ENCODE assay signal across 21 cellular contexts in genomic region chr4:4781936-4782754, GRCh38.
DNase-seq lines count a peak whose midpoint lies in the region; ATAC-seq, FAIRE-seq and TF ChIP-seq lines count a peak whose summit lies in the region.
"Had no signal": no experiment of that assay in that cellular context is flagged by ENCODE, and none has a peak within 500 bp of the region (broad histone marks: within the 10 kb centered on the region; RNA-seq: fewer than 3 reads in every experiment).

No MANE protein-coding gene starts in this region.

- H3K4me3 ChIP-seq in K562: no peak overlapping the region
- H3K4me3 ChIP-seq in breast epithelium: peak overlapping the region in 1 of 3 donors; percentile 33
- H3K4me3 ChIP-seq: mucosa of descending colon had no signal

- POLR2A ChIA-PET in K562 (lab: Yijun Ruan, JAX): no interaction called here

- no peak overlapping the region for H2AFZ ChIP-seq in K562 (ENCODE audit: low read depth, low read length)

- no peaks in the 10 kb centered on the region; the same call in 1 of the 2 replicates for H4K20me1 ChIP-seq in K562 (replicated peaks; ENCODE audit: control insufficient read depth, insufficient read depth, low read length)

- CTCF ChIA-PET in K562 (lab: Yijun Ruan, JAX; ENCODE audit: low intra/inter-chr PET ratio): no interaction called here

- H3K9me1 ChIP-seq in K562 (ENCODE audit: control insufficient read depth, insufficient read depth, low read length): no peaks in the 10 kb centered on the region

- H3K4me1 ChIP-seq in K562 (replicated peaks in 1 of 2; ENCODE audit: control insufficient read depth in 2 of 2, insufficient read depth in 2 of 2, low read length in 2 of 2): no peaks in the 10 kb centered on the region; a peak in 1 of 5 replicates
- H3K4me1 ChIP-seq in breast epithelium: no peaks in the 10 kb centered on the region

- no peaks in the 10 kb centered on the region for H3K79me2 ChIP-seq in K562 (ENCODE audit: control insufficient read depth, insufficient read depth, low read length)

- H3K27ac ChIP-seq in K562 (ENCODE audit: extremely low read depth, low read depth, low read length) (no peak overlapping the region), breast epithelium (peak overlapping the region in 1 of 2 donors; percentile 55)
- H3K27ac ChIP-seq: 22Rv1 had no signal

- no peaks in the 10 kb centered on the region for H3K9me3 Mint-ChIP-seq in type B pancreatic cell

- intact Hi-C loops in K562 (cut with micrococcal nuclease): no loop called here
- intact Hi-C loops in breast epithelium (cut with DNase I; ENCODE audit: low total_unique reads): no loop called here

- no peak for ATAC-seq in K562
- no peak for ATAC-seq in GM19467 (IDR thresholded peaks at IDR 0.05; ENCODE audit: unreplicated experiment)
- no peak for ATAC-seq in HG02885 (IDR thresholded peaks at IDR 0.05; ENCODE audit: poor library complexity, unreplicated experiment)
- ATAC-seq: left cardiac atrium; mucosa of descending colon; stimulated activated memory B cell treated with anti-CD40 and anti-IgM and Interleukin-4, amounts not matched to agents 10 μg/mL and 1 μg/mL and 100 μg/mL, for 72 hours had no signal

- FAIRE-seq in K562 (lab: Jason Lieb, UNC): no peak

- H3K4me2 ChIP-seq in K562 (ENCODE audit: insufficient read depth, low read length): no peak overlapping the region

- H3K36me3 Mint-ChIP-seq in type B pancreatic cell: no peaks in the 10 kb centered on the region
- H3K36me3 Mint-ChIP-seq: stimulated activated memory B cell treated with anti-CD40 and anti-IgM and Interleukin-4, amounts not matched to agents 10 μg/mL and 1 μg/mL and 100 μg/mL, for 72 hours had no signal

- DNase-seq in DMS 273 (lab: John Stamatoyannopoulos, UW; ENCODE audit: unreplicated experiment) (peak; percentile 5), DMS 273 treated with DMSO at 0.1 percent for 48 hours (lab: John Stamatoyannopoulos, UW) (no peak), K562 (ENCODE audit: extremely low read depth in 1 of 4, low spot score in 3 of 4) (no peak), kidney tubule cell (ENCODE audit: low spot score) (peak; percentile 62), type B pancreatic cell (ENCODE audit: extremely low spot score, unreplicated experiment) (no peak), breast epithelium (ENCODE audit: low spot score in 2 of 2) (no peak)
- DNase-seq: activated CD4-positive, CD25-positive, alpha-beta regulatory T cell treated with anti-CD3 and anti-CD28 coated beads, Interleukin-2, amount 50 U/mL, for 72 hours; activated naive CD4-positive, alpha-beta T cell; erythroblast; GDM1; GOT3; left cardiac atrium; mucosa of descending colon; NCI-H187 treated with DMSO at 0.1 percent for 48 hours; SIG-M5 had no signal

- TF ChIP-seq POLR2A in K562 (conservative IDR thresholded peaks at IDR 0.05) (no peak), breast epithelium (IDR thresholded peaks at IDR 0.05) (no peak)

- in situ Hi-C loops in K562 (cut with MboI): no loop called here

- peaks cover 20% of the 10 kb centered on the region for H3K4me1 Mint-ChIP-seq in type B pancreatic cell (ENCODE audit: unreplicated experiment)
- H3K4me1 Mint-ChIP-seq: stimulated activated memory B cell treated with anti-CD40 and anti-IgM and Interleukin-4, amounts not matched to agents 10 μg/mL and 1 μg/mL and 100 μg/mL, for 72 hours had no signal

- H3K9me3 ChIP-seq in K562 (replicated peaks; ENCODE audit: control insufficient read depth, insufficient read depth, low read depth, low read length) (no peaks in the 10 kb centered on the region), breast epithelium (no peaks in the 10 kb centered on the region)
- H3K9me3 ChIP-seq: mucosa of descending colon had no signal

- TF ChIP-seq CTCF in K562 (IDR thresholded peaks at IDR 0.05 in 2 of 3, conservative IDR thresholded peaks at IDR 0.05 in 1 of 3; ENCODE audit: insufficient read depth in 2 of 3, low read depth in 1 of 3, low read length in 3 of 3): no peak
- no peak for TF ChIP-seq CTCF in type B pancreatic cell (conservative IDR thresholded peaks at IDR 0.05)
- no peak for TF ChIP-seq CTCF in breast epithelium (IDR thresholded peaks at IDR 0.05)

- no TSS peak for BruUV-seq in K562 (replicated peaks; lab: Mats Ljungman, UMichigan)

- TF ChIP-seq EP300 in K562 (IDR thresholded peaks at IDR 0.05; ENCODE audit: low read length): no peak

- H3K9ac ChIP-seq in K562 (ENCODE audit: insufficient read depth in 1 of 2, low read depth in 2 of 2, low read length in 2 of 2): no peak overlapping the region

- peak overlapping the region; percentile 39 for H3K4me3 Mint-ChIP-seq in type B pancreatic cell
- H3K4me3 Mint-ChIP-seq: dendritic cell treated with granulocyte-macrophage colony-stimulating factor and Interleukin-4, amounts not matched to agents 40 ng/mL and 50 ng/mL, for 4 days; stimulated activated memory B cell treated with anti-CD40 and anti-IgM and Interleukin-4, amounts not matched to agents 10 μg/mL and 1 μg/mL and 100 μg/mL, for 72 hours; T-helper 2 cell treated with Interferon-gamma antibody and Interleukin-4, amounts not matched to agents 5 μg/mL and 100 μg/mL, for 36 hours had no signal

- H3K27me3 ChIP-seq in K562 (ENCODE audit: control insufficient read depth in 2 of 2, insufficient read depth in 2 of 2, low read length in 2 of 2) (peaks cover 6 to 31% of the 10 kb centered on the region in 2 experiments; a peak in 4 of 5 replicates), breast epithelium (no peaks in the 10 kb centered on the region)

- TF ChIP-seq RAD21 in K562 (CRISPR knock-in tag; conservative IDR thresholded peaks at IDR 0.05 in 1 of 2, IDR thresholded peaks at IDR 0.05 in 1 of 2): no peak

- H3K36me3 ChIP-seq in K562 (ENCODE audit: control insufficient read depth, insufficient read depth, low read length): no peaks in the 10 kb centered on the region
- no peaks in the 10 kb centered on the region for H3K36me3 ChIP-seq in breast epithelium

- 2% methylated on average over 13 of the region's 14 CpGs for WGBS in K562 (ENCODE audit: insufficient coverage, low coverage, missing lambda C conversion rate)

- peak overlapping the region; percentile 18 for H3K27ac Mint-ChIP-seq in type B pancreatic cell
- H3K27ac Mint-ChIP-seq: dendritic cell treated with granulocyte-macrophage colony-stimulating factor and Interleukin-4, amounts not matched to agents 40 ng/mL and 50 ng/mL, for 4 days; stimulated activated memory B cell treated with anti-CD40 and anti-IgM and Interleukin-4, amounts not matched to agents 10 μg/mL and 1 μg/mL and 100 μg/mL, for 72 hours; T-helper 2 cell treated with Interferon-gamma antibody and Interleukin-4, amounts not matched to agents 5 μg/mL and 100 μg/mL, for 36 hours had no signal

- peaks cover 25% of the 10 kb centered on the region for H3K27me3 Mint-ChIP-seq in type B pancreatic cell
- H3K27me3 Mint-ChIP-seq: dendritic cell treated with granulocyte-macrophage colony-stimulating factor and Interleukin-4, amounts not matched to agents 40 ng/mL and 50 ng/mL, for 4 days had no signal

TF ChIP-seq in K562, 482 proteins besides CTCF, POLR2A, EP300 and RAD21:
- TF ChIP-seq ZNF316 (IDR thresholded peaks at IDR 0.05): peak; percentile 65
- TF ChIP-seq ZNF217 (CRISPR knock-in tag; IDR thresholded peaks at IDR 0.05): no peak
- TF ChIP-seq C11orf30 (IDR thresholded peaks at IDR 0.05; ENCODE audit: low read depth): peak; percentile 71
- TF ChIP-seq MAFG (tag; conservative IDR thresholded peaks at IDR 0.05): peak; percentile 57
- peak; percentile 27; the same call in 1 of the 2 replicates for TF ChIP-seq MAFF (IDR thresholded peaks at IDR 0.05; ENCODE audit: low read length)
- TF ChIP-seq MAFK (IDR thresholded peaks at IDR 0.05; ENCODE audit: low read length): peak; percentile 62
TF ChIP-seq in K562: peak in this region for 5.

Comparison
In these comparisons a context has a peak if more than half of its experiments do, and no peak if none do; other contexts are left out.
1. DNase-seq: peak in DMS 273 (single experiment) and kidney tubule cell (single experiment); none in DMS 273 treated with DMSO at 0.1 percent for 48 hours (single experiment), K562 (0 of 4), type B pancreatic cell (single experiment) and breast epithelium (0 of 2).